ENCODE assay signal across 1 cellular context in the genomic region with DNA sequence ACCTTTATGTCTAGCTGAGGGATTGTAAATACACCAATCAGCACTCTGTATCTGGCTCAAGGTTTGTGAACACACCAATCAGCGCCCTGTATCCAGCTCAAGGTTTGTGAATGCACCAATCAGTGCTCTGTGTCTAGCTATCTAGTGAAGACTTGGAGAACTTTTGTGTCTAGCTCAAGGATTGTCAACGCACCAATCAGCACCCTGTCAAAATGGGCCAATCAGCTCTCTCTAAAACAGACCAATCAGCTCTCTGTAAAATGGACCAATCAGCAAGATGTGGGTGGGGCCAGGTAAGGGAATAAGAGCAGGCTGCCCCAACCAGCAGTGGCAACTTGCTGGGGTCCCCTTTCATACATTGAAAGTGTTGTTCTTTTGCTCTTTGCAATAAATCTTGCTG. TPM values are rescaled to one million over a fixed set of nuclear protein-coding genes. Genes with fewer than 3 reads are reported as not detected.
"Had no signal": no experiment of that assay in that cellular context is flagged by ENCODE, and none has a peak within 500 bp of the region (broad histone marks: within the 10 kb centered on the region; RNA-seq: fewer than 3 reads in every experiment).

No MANE protein-coding gene starts in this region.

RNA-seq across cellular contexts. Expression of gene ZBTB46, which starts 29.9 kb away (rescaled TPM):
- total RNA-seq: activated CD4-positive, alpha-beta T cell treated with anti-CD3 and anti-CD28 coated beads, Interleukin-2, amount 10 ng/mL, durations not matched to agents 7 days and 5 days had no signal
